ENCODE assay signal across 27 cellular contexts in the genomic region with DNA sequence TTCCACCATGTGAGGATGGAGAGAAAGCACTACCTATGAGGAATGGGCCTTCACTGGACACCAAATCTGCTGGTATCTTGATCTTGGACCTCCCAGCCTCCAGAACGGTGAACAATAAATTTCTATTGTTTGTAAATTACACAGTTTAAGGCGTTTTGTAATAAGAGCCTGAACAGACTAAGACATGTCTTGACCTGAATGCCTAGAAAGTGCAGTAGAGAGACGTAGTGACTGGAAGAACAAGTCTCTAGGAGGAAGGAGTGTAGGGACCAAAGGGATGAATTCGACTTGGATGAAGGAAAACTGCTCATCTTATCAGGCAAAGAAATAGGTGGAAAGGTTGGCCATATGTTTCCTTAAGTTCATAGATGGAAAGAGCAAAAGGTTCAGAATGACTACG.
"Had no signal": no experiment of that assay in that cellular context is flagged by ENCODE, and none has a peak within 500 bp of the region (broad histone marks: within the 10 kb centered on the region; RNA-seq: fewer than 3 reads in every experiment).

No MANE protein-coding gene starts in this region.

- H3K27ac ChIP-seq: dorsolateral prefrontal cortex, esophagus squamous epithelium, ovary, psoas muscle, sigmoid colon, testis, tibial artery had no signal

- H3K4me3 ChIP-seq: dorsolateral prefrontal cortex, esophagus squamous epithelium, lung, mucosa of descending colon, ovary, psoas muscle, sigmoid colon, testis, tibial artery had no signal

- H3K9me3 ChIP-seq: esophagus squamous epithelium, mucosa of descending colon, ovary, psoas muscle, sigmoid colon, testis, tibial artery had no signal

- H3K27me3 ChIP-seq: dorsolateral prefrontal cortex, esophagus squamous epithelium, ovary, sigmoid colon, testis, tibial artery had no signal

- ATAC-seq: left ventricle myocardium superior; naive thymus-derived CD8-positive, alpha-beta T cell; psoas muscle; right cardiac atrium; stimulated activated effector memory CD8-positive, alpha-beta T cell treated with anti-CD3 and anti-CD28 coated beads, Interleukin-12 subunit alpha, Interleukin-12 subunit beta, amount 100 ng/mL, for 72 hours; stimulated activated naive CD8-positive, alpha-beta T cell treated with anti-CD3 and anti-CD28 coated beads, Interleukin-15, Interleukin-2, amounts not matched to agents 100 U/mL and 50 U/mL, for 24 hours had no signal

- FAIRE-seq: colon, frontal cortex had no signal

- H3K36me3 ChIP-seq: esophagus squamous epithelium, ovary, sigmoid colon, tibial artery had no signal

- H3K4me1 ChIP-seq: esophagus squamous epithelium, psoas muscle, sigmoid colon, testis, tibial artery had no signal

- DNase-seq: dorsolateral prefrontal cortex; effector CD4-positive, alpha-beta T cell; esophagus squamous epithelium; hypothalamus; immature natural killer cell; islet precursor cell; left ventricle myocardium superior; mesenchymal stem cell; naive thymus-derived CD8-positive, alpha-beta T cell; nephron progenitor cell; nucleus accumbens; ovary; posterior cingulate gyrus; psoas muscle; right cardiac atrium; sigmoid colon; stimulated activated CD4-positive, alpha-beta T cell treated with anti-CD3 and anti-CD28 coated beads, Interleukin-2, amount 100 ng/mL, for 24 hours; stimulated activated CD4-positive, alpha-beta T cell treated with anti-CD3 and anti-CD28 coated beads, Interleukin-4, amount 100 ng/mL, for 24 hours; stimulated activated naive CD8-positive, alpha-beta T cell treated with anti-CD3 and anti-CD28 coated beads, Interleukin-15, Interleukin-2, amounts not matched to agents 100 U/mL and 50 U/mL, for 24 hours; substantia nigra; testis; tibial artery had no signal
